Comparison of ENCODE assay signal across 8 cellular contexts in genomic region chr9:40906879-40907278, GRCh38.
A peak's percentile ranks its signal among the peaks of the same experiment; 100 is the strongest.
DNase-seq lines count a peak whose midpoint lies in the region; ATAC-seq and TF ChIP-seq lines count a peak whose summit lies in the region.
"Not testable (repeated sequence)": the region's sequence is repeated elsewhere in the genome, so short reads cannot be mapped to it uniquely, and the experiment has no call there.

No MANE protein-coding gene starts in this region.

- TF ChIP-seq CTCF in RWPE2 (IDR thresholded peaks at IDR 0.05; ENCODE audit: poor library complexity, severe bottlenecking); lower lobe of right lung (IDR thresholded peaks at IDR 0.05); upper lobe of left lung (IDR thresholded peaks at IDR 0.05): not testable (repeated sequence)

- not testable (repeated sequence) for TF ChIP-seq POLR2A in upper lobe of left lung (IDR thresholded peaks at IDR 0.05)

- H3K27me3 Mint-ChIP-seq in naive thymus-derived CD4-positive, alpha-beta T cell = peaks cover 0 to 11% (median 10%) of the 10 kb centered on the region in 5 donors

- intact Hi-C loops in Right ventricle myocardium superior (cut with DNase I); lower lobe of right lung (cut with DNase I); naive thymus-derived CD4-positive, alpha-beta T cell (cut with micrococcal nuclease); sciatic nerve (cut with DNase I): not testable (repeated sequence)

- 58 to 67% methylated on average over 5 of the region's 5 CpGs for WGBS in upper lobe of left lung, 2 donors

- not testable (repeated sequence) for H3K9me3 ChIP-seq in RWPE2 (ENCODE audit: severe bottlenecking)
- H3K9me3 ChIP-seq in lower lobe of right lung (peaks cover 100% of the 10 kb centered on the region), upper lobe of left lung (peaks cover 77 to 100% (median 98%) of the 10 kb centered on the region in 4 donors)
- H3K9me3 ChIP-seq in naive thymus-derived CD4-positive, alpha-beta T cell (ENCODE audit: control insufficient read depth in 2 of 3, low read length in 3 of 3) = peaks cover 5 to 76% (median 18%) of the 10 kb centered on the region in 3 experiments

- POLR2A ChIA-PET in naive thymus-derived CD4-positive, alpha-beta T cell (lab: Charles Lee) = not testable (repeated sequence)

- not testable (repeated sequence) for DNase-seq in RWPE2 (ENCODE audit: low spot score); Right ventricle myocardium superior; lower lobe of right lung; naive thymus-derived CD4-positive, alpha-beta T cell; sciatic nerve (ENCODE audit: low spot score); upper lobe of left lung
- DNase-seq in islet precursor cell = peak; percentile 25

- ATAC-seq in RWPE2 (ENCODE audit: low read depth) = peak; percentile 26; the same call in 2 of the 3 replicates
- peak; percentile 40 for ATAC-seq in esophagus mucosa
- peak; percentile 12 for ATAC-seq in Right ventricle myocardium superior (ENCODE audit: poor library complexity)
- ATAC-seq in lower lobe of right lung = peak; percentile 37 to 61
- ATAC-seq in naive thymus-derived CD4-positive, alpha-beta T cell = peak; percentile 20
- ATAC-seq in sciatic nerve = peak; percentile 25
- ATAC-seq in upper lobe of left lung (ENCODE audit: low FRiP score in 2 of 2) = peak; percentile 37 to 68

- H3K4me1 ChIP-seq in RWPE2 (ENCODE audit: insufficient read depth, poor library complexity, severe bottlenecking); lower lobe of right lung; naive thymus-derived CD4-positive, alpha-beta T cell (ENCODE audit: control insufficient read depth in 2 of 2, insufficient read depth in 2 of 2, low read length in 2 of 2); upper lobe of left lung: not testable (repeated sequence)

- not testable (repeated sequence) for H3K4me3 Mint-ChIP-seq in naive thymus-derived CD4-positive, alpha-beta T cell

- H3K9me3 Mint-ChIP-seq in naive thymus-derived CD4-positive, alpha-beta T cell = peaks cover 9 to 100% (median 85%) of the 10 kb centered on the region in 11 donors

- not testable (repeated sequence) for H3K4me3 ChIP-seq in RWPE2 (ENCODE audit: severe bottlenecking); lower lobe of right lung; naive thymus-derived CD4-positive, alpha-beta T cell (ENCODE audit: low read length); upper lobe of left lung

- H3K27ac ChIP-seq in RWPE2 (ENCODE audit: poor library complexity, severe bottlenecking); lower lobe of right lung; naive thymus-derived CD4-positive, alpha-beta T cell (ENCODE audit: low read depth, low read length); upper lobe of left lung: not testable (repeated sequence)

- not testable (repeated sequence) for H3K4me1 Mint-ChIP-seq in naive thymus-derived CD4-positive, alpha-beta T cell

- CTCF ChIA-PET in naive thymus-derived CD4-positive, alpha-beta T cell (lab: Charles Lee) = not testable (repeated sequence)

- H3K36me3 Mint-ChIP-seq in naive thymus-derived CD4-positive, alpha-beta T cell = peaks cover 3 to 57% (median 22%) of the 10 kb centered on the region in 5 donors

- TF ChIP-seq EP300 in upper lobe of left lung (IDR thresholded peaks at IDR 0.05) = not testable (repeated sequence)

- H3K36me3 ChIP-seq in RWPE2 (ENCODE audit: low read depth); lower lobe of right lung; naive thymus-derived CD4-positive, alpha-beta T cell (ENCODE audit: control insufficient read depth in 2 of 3, insufficient read depth in 3 of 3, low read length in 3 of 3); upper lobe of left lung: not testable (repeated sequence)

- H3K27me3 ChIP-seq in RWPE2 (ENCODE audit: insufficient read depth, poor library complexity, severe bottlenecking); lower lobe of right lung (ENCODE audit: low read depth); naive thymus-derived CD4-positive, alpha-beta T cell (ENCODE audit: control insufficient read depth in 2 of 2, insufficient read depth in 2 of 2, low read length in 2 of 2); upper lobe of left lung: not testable (repeated sequence)

- not testable (repeated sequence) for H3K27ac Mint-ChIP-seq in naive thymus-derived CD4-positive, alpha-beta T cell
